1 cellular context compared by ENCODE assay signal in the genomic region with DNA sequence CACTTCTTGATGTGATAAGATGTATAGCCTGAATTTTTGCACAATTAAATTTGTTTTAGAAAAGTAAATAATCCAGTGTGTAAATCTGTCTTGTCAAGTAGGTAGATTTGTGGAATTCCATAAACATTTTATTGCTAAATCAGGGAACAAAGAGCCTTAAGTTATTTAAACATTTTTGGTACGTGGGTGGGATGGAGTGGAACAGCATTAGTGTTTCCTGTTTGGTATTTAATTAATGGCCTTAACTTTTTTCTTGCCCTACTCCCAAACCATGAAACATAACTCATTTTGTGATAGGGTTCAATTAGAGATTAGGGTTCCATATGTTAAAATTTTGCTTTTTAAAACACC.
A peak's percentile ranks its signal among the peaks of the same experiment; 100 is the strongest.
TF ChIP-seq lines count a peak whose summit lies in the region.

No MANE protein-coding gene starts in this region.

TF ChIP-seq in HEK293, 187 proteins besides CTCF, POLR2A, EP300 and RAD21 (continued from another document):
- TF ChIP-seq, protein P1, sequence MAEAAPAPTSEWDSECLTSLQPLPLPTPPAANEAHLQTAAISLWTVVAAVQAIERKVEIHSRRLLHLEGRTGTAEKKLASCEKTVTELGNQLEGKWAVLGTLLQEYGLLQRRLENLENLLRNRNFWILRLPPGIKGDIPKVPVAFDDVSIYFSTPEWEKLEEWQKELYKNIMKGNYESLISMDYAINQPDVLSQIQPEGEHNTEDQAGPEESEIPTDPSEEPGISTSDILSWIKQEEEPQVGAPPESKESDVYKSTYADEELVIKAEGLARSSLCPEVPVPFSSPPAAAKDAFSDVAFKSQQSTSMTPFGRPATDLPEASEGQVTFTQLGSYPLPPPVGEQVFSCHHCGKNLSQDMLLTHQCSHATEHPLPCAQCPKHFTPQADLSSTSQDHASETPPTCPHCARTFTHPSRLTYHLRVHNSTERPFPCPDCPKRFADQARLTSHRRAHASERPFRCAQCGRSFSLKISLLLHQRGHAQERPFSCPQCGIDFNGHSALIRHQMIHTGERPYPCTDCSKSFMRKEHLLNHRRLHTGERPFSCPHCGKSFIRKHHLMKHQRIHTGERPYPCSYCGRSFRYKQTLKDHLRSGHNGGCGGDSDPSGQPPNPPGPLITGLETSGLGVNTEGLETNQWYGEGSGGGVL (tag by site-specific recombination; IDR thresholded peaks at IDR 0.05), result no peak
- peak; percentile 77 for TF ChIP-seq ZNF843 (tag by site-specific recombination; IDR thresholded peaks at IDR 0.05)
- TF ChIP-seq BCL11B (tag by site-specific recombination; IDR thresholded peaks at IDR 0.05; ENCODE audit: low read depth), result peak; percentile 29; the same call in 1 of the 2 replicates
- peak; percentile 39; the same call in 1 of the 2 replicates for TF ChIP-seq WT1 (tag by site-specific recombination; IDR thresholded peaks at IDR 0.05)
- TF ChIP-seq, protein P2, sequence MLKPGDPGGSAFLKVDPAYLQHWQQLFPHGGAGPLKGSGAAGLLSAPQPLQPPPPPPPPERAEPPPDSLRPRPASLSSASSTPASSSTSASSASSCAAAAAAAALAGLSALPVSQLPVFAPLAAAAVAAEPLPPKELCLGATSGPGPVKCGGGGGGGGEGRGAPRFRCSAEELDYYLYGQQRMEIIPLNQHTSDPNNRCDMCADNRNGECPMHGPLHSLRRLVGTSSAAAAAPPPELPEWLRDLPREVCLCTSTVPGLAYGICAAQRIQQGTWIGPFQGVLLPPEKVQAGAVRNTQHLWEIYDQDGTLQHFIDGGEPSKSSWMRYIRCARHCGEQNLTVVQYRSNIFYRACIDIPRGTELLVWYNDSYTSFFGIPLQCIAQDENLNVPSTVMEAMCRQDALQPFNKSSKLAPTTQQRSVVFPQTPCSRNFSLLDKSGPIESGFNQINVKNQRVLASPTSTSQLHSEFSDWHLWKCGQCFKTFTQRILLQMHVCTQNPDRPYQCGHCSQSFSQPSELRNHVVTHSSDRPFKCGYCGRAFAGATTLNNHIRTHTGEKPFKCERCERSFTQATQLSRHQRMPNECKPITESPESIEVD (tag by site-specific recombination; IDR thresholded peaks at IDR 0.05), result peak; percentile 73
